Comparison of ENCODE assay signal across 23 cellular contexts in the genomic region with DNA sequence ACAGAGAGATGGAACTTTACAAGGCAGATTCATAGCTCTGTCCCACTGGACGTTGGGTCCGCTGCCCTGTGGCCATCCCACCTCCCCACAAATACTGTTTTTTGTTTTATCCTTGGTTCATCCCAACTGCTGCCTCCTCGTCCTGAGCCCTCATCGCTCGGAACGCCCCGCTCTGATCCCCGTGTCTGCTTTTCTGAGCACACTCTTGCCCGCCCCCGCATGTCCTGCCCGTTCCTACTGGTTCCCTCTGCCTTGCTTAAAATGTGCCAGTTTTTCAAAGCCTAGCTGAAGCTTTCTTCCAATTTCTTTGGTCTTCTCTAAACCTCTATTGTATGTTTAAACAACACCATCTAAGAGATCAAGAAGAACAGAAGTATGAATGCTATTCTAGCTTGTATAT. TPM values are rescaled to one million over a fixed set of nuclear protein-coding genes. Genes with fewer than 3 reads are reported as not detected.
A peak's percentile ranks its signal among the peaks of the same experiment; 100 is the strongest.
DNase-seq lines count a peak whose midpoint lies in the region; ATAC-seq, FAIRE-seq and TF ChIP-seq lines count a peak whose summit lies in the region.
"Had no signal": no experiment of that assay in that cellular context is flagged by ENCODE, and none has a peak within 500 bp of the region (broad histone marks: within the 10 kb centered on the region; RNA-seq: fewer than 3 reads in every experiment).

No MANE protein-coding gene starts in this region.

- no peaks in the 10 kb centered on the region for H4K20me1 ChIP-seq in K562 (replicated peaks; ENCODE audit: control insufficient read depth, insufficient read depth, low read length)

- POLR2A ChIA-PET in K562 (lab: Yijun Ruan, JAX) = interaction anchor here (0.9 to 1.3 kb wide), 2 partner anchors 17 to 27 kb away, joined by 3 to 4 read pairs; no protein-coding TSS in a partner anchor

- no TSS peak for BruUV-seq in K562 (replicated peaks; lab: Mats Ljungman, UMichigan)

- peaks cover 5% of the 10 kb centered on the region for H3K36me3 Mint-ChIP-seq in neural crest cell (ENCODE audit: low read depth)

- H3K4me2 ChIP-seq in K562 (ENCODE audit: insufficient read depth, low read length) = 0 out of 2 replicates have a peak overlapping the region, but pooled peaks have one; percentile 13

- H3K9me1 ChIP-seq in K562 (ENCODE audit: control insufficient read depth, insufficient read depth, low read length) = no peaks in the 10 kb centered on the region

- WGBS in K562 (ENCODE audit: insufficient coverage, low coverage, missing lambda C conversion rate) = 34% methylated on average over 11 of the region's 11 CpGs

- H3K36me3 ChIP-seq in K562 (ENCODE audit: control insufficient read depth, insufficient read depth, low read length) = no peaks in the 10 kb centered on the region
- H3K36me3 ChIP-seq: Peyer's patch had no signal

- H3K9ac ChIP-seq in K562 (ENCODE audit: insufficient read depth in 1 of 2, low read depth in 2 of 2, low read length in 2 of 2) = 0 out of 4 replicates have a peak overlapping the region, but pooled peaks of 1 of the 2 experiments have one; percentile 23

- no peak overlapping the region for H3K4me3 Mint-ChIP-seq in neural crest cell

- in situ Hi-C loops in K562 (cut with MboI) = no loop called here

- H3K27ac Mint-ChIP-seq in neural crest cell (ENCODE audit: unreplicated experiment) = peak overlapping the region; percentile 44

- FAIRE-seq in K562 (lab: Jason Lieb, UNC) = no peak
- FAIRE-seq: G401.6, HTR-8/SVneo had no signal

- no peak for TF ChIP-seq CTCF in K562 (IDR thresholded peaks at IDR 0.05 in 2 of 3, conservative IDR thresholded peaks at IDR 0.05 in 1 of 3; ENCODE audit: insufficient read depth in 2 of 3, low read depth in 1 of 3, low read length in 3 of 3)
- no peak for TF ChIP-seq CTCF in neural crest cell (conservative IDR thresholded peaks at IDR 0.05)

- H3K4me1 Mint-ChIP-seq in neural crest cell = peaks cover 4% of the 10 kb centered on the region

- ATAC-seq in K562 = peak; percentile 67
- no peak for ATAC-seq in HG02973 (IDR thresholded peaks at IDR 0.05; ENCODE audit: unreplicated experiment)

- DNase-seq in Kasumi-1 (lab: John Stamatoyannopoulos, UW) (peak; percentile 20 to 25), K562 (ENCODE audit: extremely low read depth in 1 of 4, low spot score in 3 of 4) (peak in 2 of 4 experiments; percentile 38 to 48), neural crest cell (ENCODE audit: low read depth, low spot score) (no peak), ecto neural progenitor cell (ENCODE audit: low spot score) (no peak), islet precursor cell (no peak), pons (ENCODE audit: low spot score) (no peak)
- DNase-seq: ACHN, AML-193, COR-L47, H7, IMR-90, NCI-H1105 treated with DMSO at 0.1 percent for 48 hours, NCI-H1694, NCI-H2081 treated with DMSO at 0.1 percent for 48 hours, NCI-H446 treated with DMSO at 0.1 percent for 48 hours, NCI-H69, Peyer's patch, SHP77 had no signal

- H3K27me3 Mint-ChIP-seq in neural crest cell (ENCODE audit: low read depth) = no peaks in the 10 kb centered on the region

- H3K4me1 ChIP-seq in K562 (replicated peaks in 1 of 2; ENCODE audit: control insufficient read depth in 2 of 2, insufficient read depth in 2 of 2, low read length in 2 of 2) = peaks cover 7 to 22% of the 10 kb centered on the region in 2 experiments; a peak in 3 of 5 replicates
- H3K4me1 ChIP-seq: Peyer's patch had no signal

- H3K79me2 ChIP-seq in K562 (ENCODE audit: control insufficient read depth, insufficient read depth, low read length) = no peaks in the 10 kb centered on the region

- no peak overlapping the region for H3K4me3 ChIP-seq in K562
- H3K4me3 ChIP-seq: Peyer's patch, SK-N-MC had no signal

- no peaks in the 10 kb centered on the region for H3K27me3 ChIP-seq in K562 (ENCODE audit: control insufficient read depth in 2 of 2, insufficient read depth in 2 of 2, low read length in 2 of 2)
- H3K27me3 ChIP-seq: Peyer's patch had no signal

- H3K9me3 Mint-ChIP-seq in neural crest cell = no peaks in the 10 kb centered on the region

- TF ChIP-seq POLR2A in K562 (conservative IDR thresholded peaks at IDR 0.05) = 0 out of 2 replicates have a peak, but pooled peaks have one; percentile 39

- no peak for TF ChIP-seq RAD21 in K562 (CRISPR knock-in tag; conservative IDR thresholded peaks at IDR 0.05 in 1 of 2, IDR thresholded peaks at IDR 0.05 in 1 of 2)

- H3K9me3 ChIP-seq in K562 (replicated peaks; ENCODE audit: control insufficient read depth, insufficient read depth, low read depth, low read length) = no peaks in the 10 kb centered on the region
- H3K9me3 ChIP-seq: Peyer's patch had no signal

- H3K27ac ChIP-seq in K562 (ENCODE audit: extremely low read depth, low read depth, low read length) = no peak overlapping the region
- H3K27ac ChIP-seq: C4-2B, Peyer's patch, SK-N-MC had no signal

- TF ChIP-seq EP300 in K562 (IDR thresholded peaks at IDR 0.05; ENCODE audit: low read length) = no peak

- CTCF ChIA-PET in K562 (lab: Yijun Ruan, JAX; ENCODE audit: low intra/inter-chr PET ratio) = no interaction called here

- intact Hi-C loops in K562 (cut with micrococcal nuclease) = no loop called here

- H2AFZ ChIP-seq in K562 (ENCODE audit: low read depth, low read length) = no peak overlapping the region

TF ChIP-seq in K562, 482 proteins besides CTCF, POLR2A, EP300 and RAD21:
- no peak for TF ChIP-seq ZNF274 (IDR thresholded peaks at IDR 0.05; ENCODE audit: borderline replicate concordance, low read depth, low read length)
- TF ChIP-seq, protein P1, sequence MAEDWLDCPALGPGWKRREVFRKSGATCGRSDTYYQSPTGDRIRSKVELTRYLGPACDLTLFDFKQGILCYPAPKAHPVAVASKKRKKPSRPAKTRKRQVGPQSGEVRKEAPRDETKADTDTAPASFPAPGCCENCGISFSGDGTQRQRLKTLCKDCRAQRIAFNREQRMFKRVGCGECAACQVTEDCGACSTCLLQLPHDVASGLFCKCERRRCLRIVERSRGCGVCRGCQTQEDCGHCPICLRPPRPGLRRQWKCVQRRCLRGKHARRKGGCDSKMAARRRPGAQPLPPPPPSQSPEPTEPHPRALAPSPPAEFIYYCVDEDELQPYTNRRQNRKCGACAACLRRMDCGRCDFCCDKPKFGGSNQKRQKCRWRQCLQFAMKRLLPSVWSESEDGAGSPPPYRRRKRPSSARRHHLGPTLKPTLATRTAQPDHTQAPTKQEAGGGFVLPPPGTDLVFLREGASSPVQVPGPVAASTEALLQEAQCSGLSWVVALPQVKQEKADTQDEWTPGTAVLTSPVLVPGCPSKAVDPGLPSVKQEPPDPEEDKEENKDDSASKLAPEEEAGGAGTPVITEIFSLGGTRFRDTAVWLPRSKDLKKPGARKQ (CRISPR knock-in tag; IDR thresholded peaks at IDR 0.05) = 0 out of 2 replicates have a peak, but pooled peaks have one; percentile 10
- peak; percentile 23; the same call in 1 of the 2 replicates for TF ChIP-seq POLR2G (IDR thresholded peaks at IDR 0.05; ENCODE audit: low read depth, low read length)
- peak; percentile 88 for TF ChIP-seq EGR1 (conservative IDR thresholded peaks at IDR 0.05)
- TF ChIP-seq, protein P2, sequence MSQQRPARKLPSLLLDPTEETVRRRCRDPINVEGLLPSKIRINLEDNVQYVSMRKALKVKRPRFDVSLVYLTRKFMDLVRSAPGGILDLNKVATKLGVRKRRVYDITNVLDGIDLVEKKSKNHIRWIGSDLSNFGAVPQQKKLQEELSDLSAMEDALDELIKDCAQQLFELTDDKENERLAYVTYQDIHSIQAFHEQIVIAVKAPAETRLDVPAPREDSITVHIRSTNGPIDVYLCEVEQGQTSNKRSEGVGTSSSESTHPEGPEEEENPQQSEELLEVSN (IDR thresholded peaks at IDR 0.05; ENCODE audit: borderline replicate concordance in 1 of 2, extremely low read depth in 1 of 2, insufficient read depth in 1 of 2, insufficient read length in 1 of 2, low read depth in 1 of 2, low read length in 1 of 2, poor library complexity in 1 of 2, severe bottlenecking in 1 of 2) = peak in 1 of 2 experiments; percentile 23
- no peak for TF ChIP-seq KLF6 (CRISPR knock-in tag; IDR thresholded peaks at IDR 0.05; ENCODE audit: borderline replicate concordance)
- 0 out of 2 replicates have a peak, but pooled peaks have one; percentile 10 for TF ChIP-seq KLF16 (IDR thresholded peaks at IDR 0.05)
- peak; percentile 30; the same call in 1 of the 2 replicates for TF ChIP-seq SUPT5H (IDR thresholded peaks at IDR 0.05)

RNA-seq across cellular contexts. Expression of a gene that starts 19.4 kb away (rescaled TPM):
- total RNA-seq in K562 (2011; cell fraction: chromatin; rRNA removed; ENCODE audit: low replicate concordance) = 1.6 and 7.1 TPM in 2 replicates
- 1.3 and 1.8 TPM in 2 replicates for total RNA-seq in K562 (2011; cell fraction: nucleolus; rRNA removed)
- 2.5 and 5.6 TPM in 2 replicates for total RNA-seq in K562 (2011; cell fraction: nucleoplasm; rRNA removed)
- total RNA-seq in K562 (2014; rRNA removed) (2.6 and 4.1 TPM in 2 replicates), K562 (2014; rRNA removed; fragmentation: Illumina TruSeq; extraction: Trizol) (4.7 and 5.9 TPM in 2 replicates), K562 (2015; rRNA removed; fragmentation: Illumina TruSeq; extraction: Trizol) (4.1 and 4.3 TPM in 2 replicates), K562 (2021) (3.9 and 4.6 TPM in 2 replicates), neural crest cell (1.2 and 1.4 TPM in 2 replicates)
- polyA plus RNA-seq in K562 (2011; rRNA removed) (3.7 and 5.7 TPM in 2 replicates), K562 (2014; fragmentation: Illumina TruSeq; extraction: Trizol) (5.2 and 7.0 TPM in 2 replicates), K562 (2014; fragmentation: Nextera tagmentation; extraction: Ambion mirVana) (1 to 10 TPM; 3.2 to 3.7 TPM), K562 (2014; rRNA removed) (5.2 and 5.3 TPM in 2 replicates)
- 1.5 and 1.9 TPM in 2 replicates for polyA plus RNA-seq in K562 (2011; cell fraction: cytosol; rRNA removed)
- polyA plus RNA-seq in K562 (2011; cell fraction: nucleus; rRNA removed) = 4.2 and 6.4 TPM in 2 replicates
- polyA plus RNA-seq in K562 (2012) = 6.1 and 10.5 TPM in 2 replicates
- 1.8 and 2.7 TPM in 2 replicates for polyA minus RNA-seq in K562 (2011; rRNA and poly(A)+ RNA removed)
- 1.0 TPM in 1 of 2 replicates, not detected in the other for polyA minus RNA-seq in K562 (2011; cell fraction: cytosol; rRNA and poly(A)+ RNA removed)
- 1.8 and 2.4 TPM in 2 replicates for polyA minus RNA-seq in K562 (2011; cell fraction: nucleus; rRNA and poly(A)+ RNA removed)

Comparison
In these comparisons a context has a peak if more than half of its experiments do, and no peak if none do; other contexts are left out.
1. DNase-seq: peak in Kasumi-1 (2 of 2); none in neural crest cell (single experiment), ecto neural progenitor cell (single experiment), islet precursor cell (single experiment) and pons (single experiment).